Comparison of ENCODE assay signal across 8 cellular contexts in the genomic region with DNA sequence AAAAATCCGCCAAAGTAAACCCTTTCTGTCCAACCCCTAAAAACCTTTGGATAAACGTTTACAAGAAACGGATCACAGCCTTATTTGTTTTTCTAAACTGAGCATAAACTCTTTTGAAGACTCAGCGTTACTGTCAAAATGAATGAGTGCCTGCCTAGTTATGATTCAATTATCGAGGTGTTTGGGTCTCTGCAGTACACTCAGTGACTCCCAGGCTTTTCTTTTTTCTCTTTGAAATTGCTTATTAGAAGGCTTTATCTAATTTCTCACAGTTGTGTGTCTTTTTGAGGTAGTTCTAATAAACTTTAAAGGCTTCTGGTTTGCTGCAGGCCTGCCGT. TPM values are rescaled to one million over a fixed set of nuclear protein-coding genes. Genes with fewer than 3 reads are reported as not detected.
DNase-seq lines count a peak whose midpoint lies in the region; TF ChIP-seq lines count a peak whose summit lies in the region.

No MANE protein-coding gene starts in this region.

- H3K9me3 ChIP-seq in DOHH2 (ENCODE audit: control insufficient read depth, insufficient read depth, low read length) = peaks cover 9% of the 10 kb centered on the region
- H3K9me3 ChIP-seq in esophagus squamous epithelium = no peaks in the 10 kb centered on the region

- intact Hi-C loops in esophagus squamous epithelium (cut with DNase I) = no loop called here

- 1 to 4% methylated on average over 6 of the region's 6 CpGs for WGBS in esophagus squamous epithelium, 2 donors

- no peaks in the 10 kb centered on the region for H3K27me3 ChIP-seq in DOHH2 (ENCODE audit: control insufficient read depth, low read length)
- H3K27me3 ChIP-seq in H7 (ENCODE audit: control insufficient read depth, insufficient read depth, low read length) = no peaks in the 10 kb centered on the region; the same call in 1 of the 2 replicates
- H3K27me3 ChIP-seq in esophagus squamous epithelium = no peaks in the 10 kb centered on the region
- H3K27me3 ChIP-seq in rectal smooth muscle tissue (ENCODE audit: control insufficient read depth, insufficient read depth, low read length) = no peaks in the 10 kb centered on the region

- H3K9me2 ChIP-seq in DOHH2 (replicated peaks; ENCODE audit: control insufficient read depth, low read length) = no peaks in the 10 kb centered on the region

- DNase-seq in H7 (no peak), RKO (ENCODE audit: low spot score) (peak; percentile 58), esophagus squamous epithelium (lab: John Stamatoyannopoulos, UW) (no peak), NOMO-1 treated with dmso at 0.1 percent for 144 hours (lab: John Stamatoyannopoulos, UW; ENCODE audit: unreplicated experiment) (no peak), H4 (ENCODE audit: low spot score) (no peak)
- no peak for DNase-seq in stimulated activated CD4-positive, alpha-beta T cell treated with anti-CD3 and anti-CD28 coated beads, Interleukin-2, amount 100 ng/mL, for 48 hours

- peak overlapping the region; percentile 90 for H3K27ac ChIP-seq in DOHH2 (ENCODE audit: low read depth, low read length)
- H3K27ac ChIP-seq in esophagus squamous epithelium = peak overlapping the region; percentile 97 to 100 (median 97)
- peak overlapping the region; percentile 98 for H3K27ac ChIP-seq in rectal smooth muscle tissue (ENCODE audit: low read depth, low read length)

- peak overlapping the region; percentile 82 for H3K4me2 ChIP-seq in DOHH2 (ENCODE audit: low read length)

- peak overlapping the region; percentile 91 for H3K9ac ChIP-seq in rectal smooth muscle tissue (ENCODE audit: low read length)

- H3K4me1 ChIP-seq in DOHH2 (ENCODE audit: control insufficient read depth, low read length) = peaks cover 49% of the 10 kb centered on the region
- H3K4me1 ChIP-seq in esophagus squamous epithelium = peaks cover 5 to 43% (median 16%) of the 10 kb centered on the region in 3 donors
- H3K4me1 ChIP-seq in rectal smooth muscle tissue (ENCODE audit: control insufficient read depth, insufficient read depth, low read length) = peaks cover 12% of the 10 kb centered on the region

- no peak for TF ChIP-seq POLR2A in esophagus squamous epithelium (IDR thresholded peaks at IDR 0.05)

- H4K20me1 ChIP-seq in DOHH2 (ENCODE audit: control insufficient read depth, insufficient read depth, low read depth, low read length) = no peaks in the 10 kb centered on the region

- peaks cover 40% of the 10 kb centered on the region for H3K36me3 ChIP-seq in DOHH2 (ENCODE audit: control insufficient read depth, low read length)
- H3K36me3 ChIP-seq in H7 (replicated peaks; ENCODE audit: control insufficient read depth, insufficient read depth, low read length) = no peaks in the 10 kb centered on the region; the same call in none of the 2 replicates
- H3K36me3 ChIP-seq in esophagus squamous epithelium = peaks cover 0 to 6% (median 0%) of the 10 kb centered on the region in 3 donors
- no peaks in the 10 kb centered on the region for H3K36me3 ChIP-seq in rectal smooth muscle tissue (ENCODE audit: control insufficient read depth, insufficient read depth, low read length)

- H3K4me3 ChIP-seq in DOHH2 (ENCODE audit: low read length) (peak overlapping the region; percentile 80), H7 (ENCODE audit: insufficient read depth, low read depth, low read length) (peak overlapping the region; percentile 74), esophagus squamous epithelium (peak overlapping the region; percentile 64 to 89 (median 69)), rectal smooth muscle tissue (ENCODE audit: low read length) (peak overlapping the region; percentile 84)

- peaks cover 17% of the 10 kb centered on the region for H3F3A ChIP-seq in DOHH2 (ENCODE audit: control insufficient read depth, insufficient read depth)

- TF ChIP-seq CTCF in DOHH2 (IDR thresholded peaks at IDR 0.05; ENCODE audit: low read depth, low read length, poor library complexity, severe bottlenecking) (no peak), esophagus squamous epithelium (IDR thresholded peaks at IDR 0.05) (no peak)

- peaks cover 50% of the 10 kb centered on the region for H3K79me2 ChIP-seq in DOHH2 (ENCODE audit: control insufficient read depth, low read length)

RNA-seq across cellular contexts. Expression of gene RHBDD1, which starts 0.7 kb away (rescaled TPM):
- 6.9 and 8.7 TPM in 2 replicates for total RNA-seq in H7 (2014; rRNA removed; shearing (Covaris generic))
- 10 to 100 TPM in 2 of 4 donors, 1 to 10 TPM in 2; 6.8 to 14.4 (median 10.3) TPM for total RNA-seq in esophagus squamous epithelium
- 3.3 and 6.6 TPM in 2 replicates for total RNA-seq in H4 (2014; rRNA removed; shearing (Covaris generic))

RNA-seq across cellular contexts. Expression of gene IRS1, which starts 36.9 kb away (rescaled TPM):
- 15.2 and 17.1 TPM in 2 replicates for total RNA-seq in H7 (2014; rRNA removed; shearing (Covaris generic))
- total RNA-seq in esophagus squamous epithelium = 10 to 100 TPM in 3 of 4 donors, 1 to 10 TPM in 1; 3.5 to 20.5 (median 14.2) TPM
- 3.4 and 6.0 TPM in 2 replicates for total RNA-seq in H4 (2014; rRNA removed; shearing (Covaris generic))
